ENCODE assay signal across 1 cellular context in genomic region chr13:82900453-82900852, GRCh38.
A peak's percentile ranks its signal among the peaks of the same experiment; 100 is the strongest.
TF ChIP-seq lines count a peak whose summit lies in the region.

No MANE protein-coding gene starts in this region.

TF ChIP-seq in GM23338, 12 proteins besides CTCF, POLR2A, EP300 and RAD21 (continued from another document):
- no peak for TF ChIP-seq ETS1 (IDR thresholded peaks at IDR 0.05)
- no peak for TF ChIP-seq JUNB (IDR thresholded peaks at IDR 0.05; ENCODE audit: unreplicated experiment)
- 0 out of 2 replicates have a peak, but pooled peaks have one; percentile 17 for TF ChIP-seq POLR2AphosphoS5 (IDR thresholded peaks at IDR 0.05; ENCODE audit: low read depth)
- TF ChIP-seq ZNF114 (CRISPR knock-in tag; IDR thresholded peaks at IDR 0.05): no peak
- TF ChIP-seq CREB1 (CRISPR knock-in tag; IDR thresholded peaks at IDR 0.05; ENCODE audit: low read depth): no peak
- no peak for TF ChIP-seq EZH2 (IDR thresholded peaks at IDR 0.05; ENCODE audit: low read depth, unreplicated experiment)
- no peak for TF ChIP-seq STAT1 (IDR thresholded peaks at IDR 0.05; ENCODE audit: unreplicated experiment)
- TF ChIP-seq ZNF462 (CRISPR knock-in tag; IDR thresholded peaks at IDR 0.05): no peak
TF ChIP-seq in GM23338: peak in this region for 2.
